8 cellular contexts compared by ENCODE assay signal in genomic region chr2:119544075-119545031, GRCh38. TPM values are rescaled to one million over a fixed set of nuclear protein-coding genes. Genes with fewer than 3 reads are reported as not detected.
A peak's percentile ranks its signal among the peaks of the same experiment; 100 is the strongest.
DNase-seq lines count a peak whose midpoint lies in the region; ATAC-seq and TF ChIP-seq lines count a peak whose summit lies in the region.

Gene CFAP221, plus strand, starts transcription at chr2:119544449. Its CDS starts 1,683 bp downstream, at chr2:119546132.

- H3K4me3 Mint-ChIP-seq in H9 = peak within 1 kb of the TSS; percentile 86 to 91
- peak within 1 kb of the TSS; percentile 27 for H3K4me3 Mint-ChIP-seq in activated CD4-positive, alpha-beta T cell treated with anti-CD3 and anti-CD28 coated beads, Interleukin-2, amount 10 ng/mL, durations not matched to agents 7 days and 5 days

- H3K9me3 Mint-ChIP-seq in H9 = no peaks in the 10 kb centered on the region; a peak in 3 of 5 replicates
- no peaks in the 10 kb centered on the region for H3K9me3 Mint-ChIP-seq in activated CD4-positive, alpha-beta T cell treated with anti-CD3 and anti-CD28 coated beads, Interleukin-2, amount 10 ng/mL, durations not matched to agents 7 days and 5 days

- H3K4ac ChIP-seq in H9 (ENCODE audit: low read depth, low read length) = no peak within 1 kb of the TSS

- H2BK5ac ChIP-seq in H9 (ENCODE audit: insufficient read length, low read length) = no peak within 1 kb of the TSS

- H3K27me3 Mint-ChIP-seq in H9 (ENCODE audit: low read depth) = peaks cover 30% of the 10 kb centered on the region
- peaks cover 39% of the 10 kb centered on the region for H3K27me3 Mint-ChIP-seq in activated CD4-positive, alpha-beta T cell treated with anti-CD3 and anti-CD28 coated beads, Interleukin-2, amount 10 ng/mL, durations not matched to agents 7 days and 5 days

- no CpG with 5 or more reads among the region's 91 CpGs for WGBS in H9 (ENCODE audit: extremely low coverage, insufficient read length, low lambda C conversion rate)
- WGBS in lung, 2 donors = 6% methylated on average over 87 to 91 of the region's 91 CpGs

- no peak within 1 kb of the TSS for H3K23ac ChIP-seq in H9 (ENCODE audit: insufficient read length, low read depth, low read length)

- H3K4me3 ChIP-seq in effector memory CD4-positive, alpha-beta T cell (ENCODE audit: insufficient read depth, low read depth, low read length, poor library complexity, severe bottlenecking) = peak within 1 kb of the TSS; percentile 29
- H3K4me3 ChIP-seq in lung = peak within 1 kb of the TSS; percentile 29

- H2AFZ ChIP-seq in H9 (ENCODE audit: low read length) = no peak within 1 kb of the TSS

- H3K9ac ChIP-seq in H9 (ENCODE audit: extremely low read depth, insufficient read length, low read length) = peak within 1 kb of the TSS; percentile 86

- no peak within 1 kb of the TSS for H2AK5ac ChIP-seq in H9 (ENCODE audit: insufficient read length, low read length)

- H3K79me2 ChIP-seq in H9 (ENCODE audit: insufficient read depth, low read length) = no peaks in the 10 kb centered on the region

- H2BK20ac ChIP-seq in H9 (ENCODE audit: low read depth, low read length, poor library complexity, severe bottlenecking) = no peak within 1 kb of the TSS

- no peak within 1 kb of the TSS for H2BK120ac ChIP-seq in H9 (ENCODE audit: low read depth, low read length, poor library complexity, severe bottlenecking)

- peaks cover 12 to 19% of the 10 kb centered on the region in 2 experiments for H3K4me1 Mint-ChIP-seq in H9
- H3K4me1 Mint-ChIP-seq in activated CD4-positive, alpha-beta T cell treated with anti-CD3 and anti-CD28 coated beads, Interleukin-2, amount 10 ng/mL, durations not matched to agents 7 days and 5 days = peaks cover 4% of the 10 kb centered on the region

- H3K27ac ChIP-seq in H9 (ENCODE audit: insufficient read length, low read depth, low read length) = no peak within 1 kb of the TSS
- H3K27ac ChIP-seq in effector memory CD4-positive, alpha-beta T cell (ENCODE audit: insufficient read depth, low read length, poor library complexity, severe bottlenecking) = no peak within 1 kb of the TSS
- peak within 1 kb of the TSS in 1 of 2 donors; percentile 85 for H3K27ac ChIP-seq in lung (ENCODE audit: low read depth in 1 of 2, low read length in 1 of 2)

- H4K91ac ChIP-seq in H9 (ENCODE audit: insufficient read length, low read depth, low read length) = no peak within 1 kb of the TSS

- H2BK15ac ChIP-seq in H9 (ENCODE audit: low read depth, low read length) = no peak within 1 kb of the TSS

- no peak within 1 kb of the TSS for H3K56ac ChIP-seq in H9 (ENCODE audit: insufficient read length, low read depth, low read length)

- peak; percentile 57 for DNase-seq in EH (ENCODE audit: low read depth)
- DNase-seq in H9 = peak; percentile 81
- peak; percentile 66 for DNase-seq in NCI-H1105 treated with DMSO at 0.1 percent for 48 hours (lab: John Stamatoyannopoulos, UW)
- DNase-seq in activated CD4-positive, alpha-beta T cell treated with anti-CD3 and anti-CD28 coated beads, Interleukin-2, amount 10 ng/mL, durations not matched to agents 7 days and 5 days = peak; percentile 39
- DNase-seq in effector memory CD4-positive, alpha-beta T cell = no peak
- DNase-seq in lung (ENCODE audit: low spot score) = peak; percentile 82
- peak; percentile 22 to 38 for DNase-seq in stimulated activated CD4-positive, alpha-beta T cell treated with anti-CD3 and anti-CD28 coated beads, Interleukin-4, amount 100 ng/mL, for 4 hours

- TF ChIP-seq CTCF in H9 (conservative IDR thresholded peaks at IDR 0.05) = no peak
- TF ChIP-seq CTCF in lung (IDR thresholded peaks at IDR 0.05; ENCODE audit: control extremely low read depth, extremely low read depth) = no peak

- H2BK12ac ChIP-seq in H9 (ENCODE audit: insufficient read length, low read depth, low read length) = no peak within 1 kb of the TSS

- peak within 1 kb of the TSS; percentile 63 to 92 (median 70); a peak in 4 of 7 replicates for H3K27ac Mint-ChIP-seq in H9
- no peak within 1 kb of the TSS for H3K27ac Mint-ChIP-seq in activated CD4-positive, alpha-beta T cell treated with anti-CD3 and anti-CD28 coated beads, Interleukin-2, amount 10 ng/mL, durations not matched to agents 7 days and 5 days

- H4K20me1 ChIP-seq in H9 (ENCODE audit: control insufficient read depth, insufficient read depth, insufficient read length) = no peaks in the 10 kb centered on the region

- POLR2A ChIA-PET in activated CD4-positive, alpha-beta T cell treated with anti-CD3 and anti-CD28 coated beads, Interleukin-2, amount 10 ng/mL, durations not matched to agents 7 days and 5 days (lab: Charles Lee) = no interaction called here

- no peaks in the 10 kb centered on the region for H3K36me3 ChIP-seq in effector memory CD4-positive, alpha-beta T cell (ENCODE audit: control insufficient read depth, insufficient read depth, low read length)
- no peaks in the 10 kb centered on the region for H3K36me3 ChIP-seq in lung (ENCODE audit: control insufficient read depth in 2 of 2, insufficient read depth in 2 of 2, low read length in 2 of 2)

- H3K14ac ChIP-seq in H9 (ENCODE audit: insufficient read depth, low read length) = peak within 1 kb of the TSS; percentile 96

- H3K79me1 ChIP-seq in H9 (ENCODE audit: insufficient read depth, low read depth, low read length, poor library complexity, severe bottlenecking) = no peaks in the 10 kb centered on the region

- CTCF ChIA-PET in activated CD4-positive, alpha-beta T cell treated with anti-CD3 and anti-CD28 coated beads, Interleukin-2, amount 10 ng/mL, durations not matched to agents 7 days and 5 days (lab: Charles Lee) = no interaction called here

- no peak within 1 kb of the TSS for H4K8ac ChIP-seq in H9 (replicated peaks; ENCODE audit: insufficient read length, low read depth, low read length)

- H3K4me1 ChIP-seq in H9 (ENCODE audit: insufficient read depth, low read length) = no peaks in the 10 kb centered on the region
- no peaks in the 10 kb centered on the region for H3K4me1 ChIP-seq in effector memory CD4-positive, alpha-beta T cell (ENCODE audit: control insufficient read depth, insufficient read depth, low read length, poor library complexity, severe bottlenecking)
- peaks cover 0 to 8% of the 10 kb centered on the region in 2 donors for H3K4me1 ChIP-seq in lung (ENCODE audit: control insufficient read depth in 2 of 2, insufficient read depth in 2 of 2, low read length in 2 of 2)

- H4K5ac ChIP-seq in H9 (ENCODE audit: insufficient read length, low read depth, low read length) = no peak within 1 kb of the TSS

- no peak within 1 kb of the TSS for H3T11ph ChIP-seq in H9 (ENCODE audit: low read length)

- peak within 1 kb of the TSS; percentile 98 for H3K18ac ChIP-seq in H9 (ENCODE audit: insufficient read length, low read depth, low read length)

- H3K4me2 ChIP-seq in H9 (ENCODE audit: insufficient read depth, insufficient read length, low read length) = peak within 1 kb of the TSS; percentile 54

- ATAC-seq in lung (ENCODE audit: insufficient read depth, low FRiP score) = peak; percentile 89
- no peak for ATAC-seq in HG03108 (IDR thresholded peaks at IDR 0.05; ENCODE audit: unreplicated experiment)

- peaks cover 7% of the 10 kb centered on the region for H3K23me2 ChIP-seq in H9 (ENCODE audit: insufficient read length, low read depth, low read length, poor library complexity, severe bottlenecking)

- H3K9me3 ChIP-seq in H9 (ENCODE audit: control insufficient read depth, low read depth, low read length) (no peaks in the 10 kb centered on the region), lung (ENCODE audit: control insufficient read depth in 2 of 2, insufficient read depth in 1 of 2, low read length in 1 of 2) (peaks cover 0 to 2% of the 10 kb centered on the region in 2 donors)
- no peaks in the 10 kb centered on the region for H3K9me3 ChIP-seq in effector memory CD4-positive, alpha-beta T cell (ENCODE audit: control insufficient read depth, low read length)

- H3K36me3 Mint-ChIP-seq in H9 (ENCODE audit: insufficient read depth in 1 of 3, low read depth in 3 of 3) = no peaks in the 10 kb centered on the region
- no peaks in the 10 kb centered on the region for H3K36me3 Mint-ChIP-seq in activated CD4-positive, alpha-beta T cell treated with anti-CD3 and anti-CD28 coated beads, Interleukin-2, amount 10 ng/mL, durations not matched to agents 7 days and 5 days (ENCODE audit: low read depth)

- no peaks in the 10 kb centered on the region; the same call in 1 of the 2 replicates for H3K27me3 ChIP-seq in H9 (ENCODE audit: insufficient read depth, low read length)
- H3K27me3 ChIP-seq in effector memory CD4-positive, alpha-beta T cell (replicated peaks; ENCODE audit: control insufficient read depth, insufficient read depth, low read length, poor library complexity, severe bottlenecking) = peaks cover 8% of the 10 kb centered on the region
- H3K27me3 ChIP-seq in lung (ENCODE audit: control insufficient read depth, insufficient read depth) = no peaks in the 10 kb centered on the region

RNA-seq across cellular contexts. Expression of gene CFAP221, which starts in this region (rescaled TPM):
- 0.20 and 0.46 TPM in 2 replicates for total RNA-seq in H9 (2021)
- not detected for total RNA-seq in activated CD4-positive, alpha-beta T cell treated with anti-CD3 and anti-CD28 coated beads, Interleukin-2, amount 10 ng/mL, durations not matched to agents 7 days and 5 days
- 10 to 100 TPM; 42.4 to 63.5 TPM for total RNA-seq in lung
- polyA plus RNA-seq in lung = 10 to 100 TPM in 1 of 2 donors, 1 to 10 TPM in 1; 8.6 to 16.2 TPM

Comparison
In these comparisons a context has a peak if more than half of its experiments do, and no peak if none do; other contexts are left out.
1. RNA of gene CFAP221 (total RNA-seq): 42.4 to 63.5 TPM in lung; 0.20 to 0.46 TPM in H9 and not detected in activated CD4-positive, alpha-beta T cell treated with anti-CD3 and anti-CD28 coated beads, Interleukin-2, amount 10 ng/mL, durations not matched to agents 7 days and 5 days; every median in the first group is over 10 times any median in the second.
2. Peak in DNase-seq, H3K9ac ChIP-seq and H3K4me2 ChIP-seq in H9; RNA of the gene not detected or under 1 TPM.
3. Peak in DNase-seq in activated CD4-positive, alpha-beta T cell treated with anti-CD3 and anti-CD28 coated beads, Interleukin-2, amount 10 ng/mL, durations not matched to agents 7 days and 5 days; RNA of the gene not detected or under 1 TPM.
4. DNase-seq: peak in EH (single experiment), NCI-H1105 treated with DMSO at 0.1 percent for 48 hours (single experiment), lung (single experiment) and stimulated activated CD4-positive, alpha-beta T cell treated with anti-CD3 and anti-CD28 coated beads, Interleukin-4, amount 100 ng/mL, for 4 hours (2 of 2); none in effector memory CD4-positive, alpha-beta T cell (0 of 3).